ENCODE assay signal across 22 cellular contexts in genomic region chr7:70727861-70728260, GRCh38.
"Had no signal": no experiment of that assay in that cellular context is flagged by ENCODE, and none has a peak within 500 bp of the region (broad histone marks: within the 10 kb centered on the region; RNA-seq: fewer than 3 reads in every experiment).

No MANE protein-coding gene starts in this region.

- H3K9me3 ChIP-seq: mucosa of descending colon, neutrophil, pancreas, sigmoid colon, thoracic aorta, upper lobe of left lung had no signal

- H3K27ac ChIP-seq: cardiac muscle cell, neutrophil, pancreas, sigmoid colon, thoracic aorta, WERI-Rb-1 had no signal

- H3K27me3 ChIP-seq: cardiac muscle cell, dorsolateral prefrontal cortex, neutrophil, pancreas, sigmoid colon, upper lobe of left lung had no signal

- DNase-seq: activated CD4-positive, alpha-beta T cell treated with anti-CD3 and anti-CD28 coated beads, Interleukin-2, amount 50 U/mL, for 4 hours; activated gamma-delta T cell treated with Interleukin-2 at 50 U/mL for 16 hours; amygdala; dorsolateral prefrontal cortex; endodermal cell; foreskin melanocyte; head of caudate nucleus; left cardiac atrium; mesenchymal stem cell; mucosa of descending colon; naive B cell; pancreas; sigmoid colon; stimulated activated CD4-positive, alpha-beta T cell treated with anti-CD3 and anti-CD28 coated beads, Interleukin-4, amount 100 ng/mL, for 24 hours; T-helper 2 cell; upper lobe of left lung; WERI-Rb-1 had no signal

- H3K4me3 Mint-ChIP-seq: activated naive CD8-positive, alpha-beta T cell; naive B cell; stimulated activated memory B cell treated with anti-CD40 and anti-IgM and Interleukin-4, amounts not matched to agents 10 μg/mL and 1 μg/mL and 100 μg/mL, for 72 hours had no signal

- H3K36me3 ChIP-seq: cardiac muscle cell, neutrophil, pancreas, sigmoid colon, thoracic aorta, upper lobe of left lung had no signal

- H3K4me3 ChIP-seq: cardiac muscle cell, dorsolateral prefrontal cortex, mucosa of descending colon, pancreas, sigmoid colon, thoracic aorta, upper lobe of left lung had no signal

- H3K36me3 Mint-ChIP-seq: activated naive CD8-positive, alpha-beta T cell had no signal

- H3K27ac Mint-ChIP-seq: activated naive CD8-positive, alpha-beta T cell; stimulated activated memory B cell treated with anti-CD40 and anti-IgM and Interleukin-4, amounts not matched to agents 10 μg/mL and 1 μg/mL and 100 μg/mL, for 72 hours had no signal

- ATAC-seq: left cardiac atrium; mucosa of descending colon; pancreas; stimulated activated memory B cell treated with anti-CD40 and anti-IgM and Interleukin-4, amounts not matched to agents 10 μg/mL and 1 μg/mL and 100 μg/mL, for 72 hours had no signal

- H3K4me1 ChIP-seq: pancreas, sigmoid colon had no signal
